Comparison of ENCODE assay signal across 8 cellular contexts in genomic region chr9:3526903-3527652, GRCh38. TPM values are rescaled to one million over a fixed set of nuclear protein-coding genes. Genes with fewer than 3 reads are reported as not detected.
A peak's percentile ranks its signal among the peaks of the same experiment; 100 is the strongest.
DNase-seq lines count a peak whose midpoint lies in the region; ATAC-seq, FAIRE-seq and TF ChIP-seq lines count a peak whose summit lies in the region.

No MANE protein-coding gene starts in this region.

- no peaks in the 10 kb centered on the region for H3K27me3 Mint-ChIP-seq in activated CD8-positive, alpha-beta T cell treated with anti-CD3 and anti-CD28 coated beads for 36 hours

- H3K9me3 ChIP-seq in A549, result no peaks in the 10 kb centered on the region

- TF ChIP-seq RAD21 in A549 (conservative IDR thresholded peaks at IDR 0.05 in 1 of 2, IDR thresholded peaks at IDR 0.05 in 1 of 2), result no peak

- H3K4me2 ChIP-seq in A549, result peak overlapping the region; percentile 80

- H3K27ac Mint-ChIP-seq in activated CD8-positive, alpha-beta T cell treated with anti-CD3 and anti-CD28 coated beads for 36 hours, result peak overlapping the region; percentile 99

- no peak for FAIRE-seq in A549 (lab: Jason Lieb, UNC)

- DNase-seq in A549 (ENCODE audit: low read depth in 1 of 2, low spot score in 1 of 2), result peak; percentile 27 to 49
- peak; percentile 87 for DNase-seq in GM12865 (ENCODE audit: low read depth)
- DNase-seq in NCI-H146 treated with DMSO at 0.1 percent for 48 hours (lab: John Stamatoyannopoulos, UW; ENCODE audit: unreplicated experiment), result peak; percentile 89
- DNase-seq in activated CD8-positive, alpha-beta T cell treated with anti-CD3 and anti-CD28 coated beads for 36 hours, result peak; percentile 82
- DNase-seq in globus pallidus (ENCODE audit: low spot score), result peak; percentile 48
- peak; percentile 58 for DNase-seq in pons (ENCODE audit: low spot score)
- DNase-seq in 8988T, result no peak

- peaks cover 39% of the 10 kb centered on the region for H3K4me1 Mint-ChIP-seq in activated CD8-positive, alpha-beta T cell treated with anti-CD3 and anti-CD28 coated beads for 36 hours (ENCODE audit: low read depth)

- peak overlapping the region; percentile 98 to 100 for H3K27ac ChIP-seq in A549

- ATAC-seq in A549 (peak; percentile 44 to 75), HG02763 (IDR thresholded peaks at IDR 0.05; ENCODE audit: unreplicated experiment) (peak; percentile 34)
- ATAC-seq in activated CD8-positive, alpha-beta T cell treated with anti-CD3 and anti-CD28 coated beads for 36 hours, result peak; percentile 37

- no peak for TF ChIP-seq POLR2A in A549 (IDR thresholded peaks at IDR 0.05; ENCODE audit: low read length)

- WGBS in A549 (ENCODE audit: missing lambda C conversion rate), result 4% methylated on average over 23 of the region's 23 CpGs

- H3K4me3 ChIP-seq in A549, result peak overlapping the region; percentile 96
- H3K4me3 ChIP-seq in GM12865 (ENCODE audit: low read depth, low read length), result peak overlapping the region; percentile 92

- TF ChIP-seq CTCF in A549 (IDR thresholded peaks at IDR 0.05) (no peak), GM12865 (IDR thresholded peaks at IDR 0.05; ENCODE audit: insufficient read depth, low read depth, low read length, missing control alignments) (no peak)
- no peak for TF ChIP-seq CTCF in activated CD8-positive, alpha-beta T cell treated with anti-CD3 and anti-CD28 coated beads for 36 hours (IDR thresholded peaks at IDR 0.05)

- POLR2A ChIA-PET in A549 (lab: Yijun Ruan, JAX), result interaction anchor here (0.5 to 2.9 kb wide), 23 partner anchors 9 to 812 kb away, joined by 3 to 32 read pairs (median 5); partner anchors contain the start of gene PUM3
- POLR2A ChIA-PET in activated CD8-positive, alpha-beta T cell treated with anti-CD3 and anti-CD28 coated beads for 36 hours (lab: Charles Lee), result interaction anchor here (0.6 to 2.9 kb wide), 22 partner anchors 10 to 1213 kb away, joined by 3 to 20 read pairs (median 3); partner anchors contain the start of gene PUM3

- H3K36me3 Mint-ChIP-seq in activated CD8-positive, alpha-beta T cell treated with anti-CD3 and anti-CD28 coated beads for 36 hours (ENCODE audit: low read depth), result peaks cover 24% of the 10 kb centered on the region

- H3K4me3 Mint-ChIP-seq in activated CD8-positive, alpha-beta T cell treated with anti-CD3 and anti-CD28 coated beads for 36 hours, result peak overlapping the region; percentile 96

- intact Hi-C loops in activated CD8-positive, alpha-beta T cell treated with anti-CD3 and anti-CD28 coated beads for 36 hours (cut with micrococcal nuclease), result loop anchor here (5.0 to 10.0 kb wide), 3 partner anchors 50 to 142 kb away; no protein-coding TSS in a partner anchor

- peaks cover 20% of the 10 kb centered on the region for H3K4me1 ChIP-seq in A549

- peaks cover 2% of the 10 kb centered on the region for H3K9me3 Mint-ChIP-seq in activated CD8-positive, alpha-beta T cell treated with anti-CD3 and anti-CD28 coated beads for 36 hours

- CTCF ChIA-PET in A549 (lab: Yijun Ruan, JAX), result interaction anchor here (0.6 to 1.9 kb wide), 8 partner anchors 19 to 286 kb away, joined by 3 to 7 read pairs (median 3); no protein-coding TSS in a partner anchor
- CTCF ChIA-PET in activated CD8-positive, alpha-beta T cell treated with anti-CD3 and anti-CD28 coated beads for 36 hours (lab: Charles Lee), result interaction anchor here (0.9 to 1.8 kb wide), 5 partner anchors 12 to 60 kb away, joined by 3 to 8 read pairs (median 4); no protein-coding TSS in a partner anchor

- no peak for TF ChIP-seq EP300 in A549 (IDR thresholded peaks at IDR 0.05)

TF ChIP-seq in A549, 52 proteins besides CTCF, POLR2A, EP300 and RAD21:
- TF ChIP-seq, protein P1, sequence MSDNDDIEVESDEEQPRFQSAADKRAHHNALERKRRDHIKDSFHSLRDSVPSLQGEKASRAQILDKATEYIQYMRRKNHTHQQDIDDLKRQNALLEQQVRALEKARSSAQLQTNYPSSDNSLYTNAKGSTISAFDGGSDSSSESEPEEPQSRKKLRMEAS (IDR thresholded peaks at IDR 0.05), result peak; percentile 6; the same call in 1 of the 2 replicates
- TF ChIP-seq FOSL2 (IDR thresholded peaks at IDR 0.05) (no peak), FOSL2 (CRISPR knock-in tag; IDR thresholded peaks at IDR 0.05) (no peak), CBX8 (IDR thresholded peaks at IDR 0.05) (no peak), HDAC2 (IDR thresholded peaks at IDR 0.05) (no peak), GATA3 (IDR thresholded peaks at IDR 0.05; ENCODE audit: borderline replicate concordance) (no peak), MAFK (IDR thresholded peaks at IDR 0.05; ENCODE audit: partially characterized antibody) (no peak), FOSB (CRISPR knock-in tag; IDR thresholded peaks at IDR 0.05) (no peak), CHD4 (IDR thresholded peaks at IDR 0.05; ENCODE audit: borderline replicate concordance) (no peak), EHMT2 (IDR thresholded peaks at IDR 0.05; ENCODE audit: low read depth) (no peak), KDM1A (IDR thresholded peaks at IDR 0.05; ENCODE audit: low read depth) (no peak), TP53 (CRISPR knock-in tag; IDR thresholded peaks at IDR 0.05) (peak; percentile 60; the same call in 1 of the 2 replicates), HOXB5 (CRISPR knock-in tag; IDR thresholded peaks at IDR 0.05) (no peak), KDM5A (IDR thresholded peaks at IDR 0.05) (no peak), REST (IDR thresholded peaks at IDR 0.05) (no peak), ZC3H11A (IDR thresholded peaks at IDR 0.05) (no peak)
- TF ChIP-seq, protein P2, sequence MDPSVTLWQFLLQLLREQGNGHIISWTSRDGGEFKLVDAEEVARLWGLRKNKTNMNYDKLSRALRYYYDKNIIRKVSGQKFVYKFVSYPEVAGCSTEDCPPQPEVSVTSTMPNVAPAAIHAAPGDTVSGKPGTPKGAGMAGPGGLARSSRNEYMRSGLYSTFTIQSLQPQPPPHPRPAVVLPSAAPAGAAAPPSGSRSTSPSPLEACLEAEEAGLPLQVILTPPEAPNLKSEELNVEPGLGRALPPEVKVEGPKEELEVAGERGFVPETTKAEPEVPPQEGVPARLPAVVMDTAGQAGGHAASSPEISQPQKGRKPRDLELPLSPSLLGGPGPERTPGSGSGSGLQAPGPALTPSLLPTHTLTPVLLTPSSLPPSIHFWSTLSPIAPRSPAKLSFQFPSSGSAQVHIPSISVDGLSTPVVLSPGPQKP (IDR thresholded peaks at IDR 0.05; ENCODE audit: low read depth, low read length), result no peak
- TF ChIP-seq, protein P3, sequence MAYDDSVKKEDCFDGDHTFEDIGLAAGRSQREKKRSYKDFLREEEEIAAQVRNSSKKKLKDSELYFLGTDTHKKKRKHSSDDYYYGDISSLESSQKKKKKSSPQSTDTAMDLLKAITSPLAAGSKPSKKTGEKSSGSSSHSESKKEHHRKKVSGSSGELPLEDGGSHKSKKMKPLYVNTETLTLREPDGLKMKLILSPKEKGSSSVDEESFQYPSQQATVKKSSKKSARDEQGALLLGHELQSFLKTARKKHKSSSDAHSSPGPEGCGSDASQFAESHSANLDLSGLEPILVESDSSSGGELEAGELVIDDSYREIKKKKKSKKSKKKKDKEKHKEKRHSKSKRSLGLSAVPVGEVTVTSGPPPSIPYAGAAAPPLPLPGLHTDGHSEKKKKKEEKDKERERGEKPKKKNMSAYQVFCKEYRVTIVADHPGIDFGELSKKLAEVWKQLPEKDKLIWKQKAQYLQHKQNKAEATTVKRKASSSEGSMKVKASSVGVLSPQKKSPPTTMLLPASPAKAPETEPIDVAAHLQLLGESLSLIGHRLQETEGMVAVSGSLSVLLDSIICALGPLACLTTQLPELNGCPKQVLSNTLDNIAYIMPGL (CRISPR knock-in tag; IDR thresholded peaks at IDR 0.05; ENCODE audit: borderline replicate concordance), result no peak

RNA-seq across cellular contexts. Expression of gene RFX3, which starts 1.3 kb away (rescaled TPM):
- polyA plus RNA-seq in A549 (2011; rRNA removed), result 7.9 and 9.0 TPM in 2 replicates
- 1.5 and 1.7 TPM in 2 replicates for polyA plus RNA-seq in A549 (2012; cell fraction: cytosol; rRNA removed)
- 3.5 and 3.8 TPM in 2 replicates for polyA plus RNA-seq in A549 (2012; cell fraction: nucleus; rRNA removed)
- polyA plus RNA-seq in A549 (2017; fragmentation: RNase III; extraction: RNeasy Plus Mini Kit Qiagen cat#74134 plus additional on column Dnase treatment), result 1.3 to 1.5 TPM (median 1.4 TPM) in 3 replicates
- polyA minus RNA-seq in A549 (2011; rRNA and poly(A)+ RNA removed), result 83.5 and 119 TPM in 2 replicates
- 10 to 100 TPM; 10.3 to 12.3 TPM for total RNA-seq in activated CD8-positive, alpha-beta T cell treated with anti-CD3 and anti-CD28 coated beads for 36 hours
